15 cellular contexts compared by ENCODE assay signal in genomic region chr10:109994711-109995110, GRCh38.
"Had no signal": no experiment of that assay in that cellular context is flagged by ENCODE, and none has a peak within 500 bp of the region (broad histone marks: within the 10 kb centered on the region; RNA-seq: fewer than 3 reads in every experiment).

No MANE protein-coding gene starts in this region.

- H3K36me3 Mint-ChIP-seq: activated naive CD8-positive, alpha-beta T cell treated with anti-CD3 and anti-CD28 coated beads for 36 hours had no signal

- H3K27ac ChIP-seq: prostate gland, skin epidermis, upper lobe of left lung had no signal

- H3K36me3 ChIP-seq: prostate gland, upper lobe of left lung had no signal

- H3K4me1 ChIP-seq: prostate gland had no signal

- H3K9me3 ChIP-seq: prostate gland, upper lobe of left lung had no signal

- H3K4me3 ChIP-seq: prostate gland, skin epidermis, upper lobe of left lung had no signal

- H3K27me3 Mint-ChIP-seq: activated naive CD8-positive, alpha-beta T cell treated with anti-CD3 and anti-CD28 coated beads for 36 hours had no signal

- H3K27ac Mint-ChIP-seq: activated naive CD8-positive, alpha-beta T cell treated with anti-CD3 and anti-CD28 coated beads for 36 hours; activated T-helper 1 cell treated with anti-CD3 and anti-CD28 coated beads, Interleukin-12 subunit alpha, Interleukin-12 subunit beta, Interleukin-2, Interleukin-4 antibody, amounts not matched to agents 30 ng/mL and 10 ng/mL and 1 ng/mL, durations not matched to agents 14 hours and 24 hours and 36 hours; nephron progenitor cell had no signal

- ATAC-seq: right cardiac atrium had no signal

- DNase-seq: activated CD4-positive, alpha-beta T cell treated with anti-CD3 and anti-CD28 coated beads, Interleukin-2, amount 50 U/mL, for 1 hour; activated CD4-positive, CD25-positive, alpha-beta regulatory T cell; activated naive CD8-positive, alpha-beta T cell treated with anti-CD3 and anti-CD28 coated beads for 36 hours; effector memory CD4-positive, alpha-beta T cell; foreskin melanocyte; head of caudate nucleus; nephron progenitor cell; occipital lobe; right cardiac atrium; stimulated activated CD4-positive, alpha-beta T cell treated with anti-CD3 and anti-CD28 coated beads, Interleukin-4, amount 100 ng/mL, for 24 hours; stimulated activated naive CD4-positive, alpha-beta T cell treated with Interleukin-2 at 50 U/mL for 16 hours; upper lobe of left lung had no signal

- H3K27me3 ChIP-seq: upper lobe of left lung had no signal

- H3K4me3 Mint-ChIP-seq: activated naive CD8-positive, alpha-beta T cell treated with anti-CD3 and anti-CD28 coated beads for 36 hours; activated T-helper 1 cell treated with anti-CD3 and anti-CD28 coated beads, Interleukin-12 subunit alpha, Interleukin-12 subunit beta, Interleukin-2, Interleukin-4 antibody, amounts not matched to agents 30 ng/mL and 10 ng/mL and 1 ng/mL, durations not matched to agents 14 hours and 24 hours and 36 hours; nephron progenitor cell had no signal
